ENCODE assay signal across 9 cellular contexts in the genomic region with DNA sequence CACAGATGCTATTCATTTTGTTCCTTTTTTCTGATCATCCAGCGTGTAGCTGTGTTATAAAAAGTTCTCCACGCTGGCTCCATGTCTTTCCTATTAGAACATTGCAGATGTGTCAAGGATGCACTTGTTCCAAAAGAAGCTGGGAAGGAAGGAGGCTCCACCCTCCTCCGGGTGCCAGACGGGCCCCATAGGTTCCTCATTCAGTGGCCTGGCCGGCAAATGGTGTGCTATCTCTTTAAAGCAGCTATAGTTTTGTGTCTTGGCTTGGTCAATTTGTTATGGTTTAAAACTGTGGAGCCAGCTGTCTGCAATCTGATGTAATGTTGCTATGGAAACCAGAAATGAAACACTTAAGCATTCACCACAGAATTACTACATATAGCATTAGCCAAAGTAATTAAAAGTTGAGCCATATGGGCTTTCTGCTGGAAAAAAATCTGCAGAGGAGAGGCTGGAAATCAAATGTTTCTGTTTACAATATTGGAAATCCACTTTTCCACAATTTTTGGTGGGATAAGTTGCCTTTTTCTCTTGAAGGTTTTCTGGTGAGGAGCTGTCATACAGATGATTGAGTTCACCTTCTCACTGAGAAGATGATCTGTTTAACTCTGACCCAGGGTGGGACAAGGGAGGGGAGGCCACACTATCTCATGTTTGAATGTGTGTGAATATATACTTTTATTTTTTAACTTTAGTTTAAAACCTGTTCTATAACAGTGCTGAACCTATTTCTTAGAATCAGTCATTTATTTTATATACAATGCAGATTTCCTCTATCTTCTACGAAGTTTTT.
A peak's percentile ranks its signal among the peaks of the same experiment; 100 is the strongest.
DNase-seq lines count a peak whose midpoint lies in the region; ATAC-seq and TF ChIP-seq lines count a peak whose summit lies in the region.
"Had no signal": no experiment of that assay in that cellular context is flagged by ENCODE, and none has a peak within 500 bp of the region (broad histone marks: within the 10 kb centered on the region; RNA-seq: fewer than 3 reads in every experiment).

No MANE protein-coding gene starts in this region.

- H3K27me3 Mint-ChIP-seq in osteocyte (ENCODE audit: unreplicated experiment) (no peaks in the 10 kb centered on the region), endothelial cell (ENCODE audit: unreplicated experiment) (peaks cover 5% of the 10 kb centered on the region)

- H3K27ac Mint-ChIP-seq in osteocyte (ENCODE audit: unreplicated experiment): peak overlapping the region; percentile 97
- no peak overlapping the region for H3K27ac Mint-ChIP-seq in endothelial cell (ENCODE audit: unreplicated experiment)

- H3K4me3 ChIP-seq in SJSA1: peak overlapping the region; percentile 30

- H3K4me1 ChIP-seq in SJSA1 (replicated peaks): peaks cover 23% of the 10 kb centered on the region

- DNase-seq in NCI-H510A (lab: John Stamatoyannopoulos, UW) (peak; percentile 1), NCI-H510A treated with DMSO at 0.1 percent for 48 hours (lab: John Stamatoyannopoulos, UW) (no peak), SJSA1 (ENCODE audit: low read depth in 1 of 2, low spot score in 2 of 2) (peak in 1 of 2 experiments; percentile 65), fibroblast of peridontal ligament (ENCODE audit: extremely low read depth) (peak; percentile 100), osteocyte (ENCODE audit: extremely low spot score, unreplicated experiment) (no peak), endothelial cell (ENCODE audit: low spot score) (no peak)

- H3K9me3 ChIP-seq in SJSA1 (replicated peaks): no peaks in the 10 kb centered on the region

- no peaks in the 10 kb centered on the region for H3K36me3 ChIP-seq in SJSA1

- peak overlapping the region; percentile 81 for H3K4me3 Mint-ChIP-seq in osteocyte (ENCODE audit: unreplicated experiment)
- no peak overlapping the region for H3K4me3 Mint-ChIP-seq in endothelial cell (ENCODE audit: unreplicated experiment)

- H3K27me3 ChIP-seq in SJSA1 (replicated peaks): no peaks in the 10 kb centered on the region

- peak overlapping the region; percentile 79 for H3K27ac ChIP-seq in SJSA1
- H3K27ac ChIP-seq: C4-2B had no signal

- H3K4me1 Mint-ChIP-seq in osteocyte (ENCODE audit: unreplicated experiment) (peaks cover 70% of the 10 kb centered on the region), endothelial cell (ENCODE audit: unreplicated experiment) (peaks cover 36% of the 10 kb centered on the region)

- no peak for TF ChIP-seq CTCF in osteocyte (IDR thresholded peaks at IDR 0.05)
- no peak for TF ChIP-seq CTCF in endothelial cell (IDR thresholded peaks at IDR 0.05; ENCODE audit: unreplicated experiment)

- H3K9me3 Mint-ChIP-seq in osteocyte (ENCODE audit: unreplicated experiment): no peaks in the 10 kb centered on the region
- H3K9me3 Mint-ChIP-seq in endothelial cell (ENCODE audit: unreplicated experiment): no peaks in the 10 kb centered on the region

- peak; percentile 77 for ATAC-seq in HG03460 (IDR thresholded peaks at IDR 0.05; ENCODE audit: unreplicated experiment)
- no peak for ATAC-seq in GM21447 (IDR thresholded peaks at IDR 0.05; ENCODE audit: unreplicated experiment)

- peaks cover 8% of the 10 kb centered on the region for H3K36me3 Mint-ChIP-seq in osteocyte (ENCODE audit: unreplicated experiment)
- peaks cover 22% of the 10 kb centered on the region for H3K36me3 Mint-ChIP-seq in endothelial cell (ENCODE audit: low read depth, unreplicated experiment)

Comparison
In these comparisons a context has a peak if more than half of its experiments do, and no peak if none do; other contexts are left out.
1. DNase-seq: peak in NCI-H510A (single experiment) and fibroblast of peridontal ligament (single experiment); none in NCI-H510A treated with DMSO at 0.1 percent for 48 hours (single experiment), osteocyte (single experiment) and endothelial cell (single experiment).